In the genomic region with DNA sequence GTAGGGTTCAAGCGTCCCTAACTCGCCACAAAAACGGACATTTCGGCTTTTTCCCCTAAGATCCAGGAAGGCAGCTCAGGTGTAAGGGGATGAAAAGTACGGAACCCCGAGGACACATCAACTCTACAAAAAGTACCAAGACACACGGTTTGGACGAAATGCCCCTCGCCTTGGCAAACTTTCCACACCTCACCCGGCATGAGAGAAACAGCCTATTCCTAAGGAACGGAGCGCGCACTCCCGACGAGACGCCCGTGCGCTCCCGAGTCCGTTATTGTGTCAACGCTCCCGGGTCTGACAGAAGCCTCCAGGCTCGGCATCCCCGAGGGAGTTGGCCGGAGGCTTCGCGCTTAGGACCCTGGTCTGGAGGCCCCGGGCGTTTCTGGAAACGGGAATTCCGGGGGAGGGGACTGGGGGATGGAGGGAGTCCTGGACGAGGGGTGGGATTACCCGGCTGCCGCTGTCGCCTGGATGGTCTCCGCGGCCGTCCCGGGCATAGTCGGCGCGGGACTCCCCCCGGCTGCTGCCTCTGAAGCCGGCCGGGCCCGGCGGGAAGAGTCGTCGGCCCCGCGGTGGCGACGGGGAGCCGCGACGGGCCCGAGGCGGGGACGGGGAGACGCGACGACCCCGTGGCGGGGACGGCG, we compare ENCODE assay signal across 1 cellular context.
A peak's percentile ranks its signal among the peaks of the same experiment; 100 is the strongest.
TF ChIP-seq lines count a peak whose summit lies in the region.

No MANE protein-coding gene starts in this region.

TF ChIP-seq in HepG2, 621 proteins besides CTCF, POLR2A, EP300 and RAD21 (continued from another document and continues in another):
- TF ChIP-seq ZNF615 (CRISPR knock-in tag; IDR thresholded peaks at IDR 0.05; ENCODE audit: borderline replicate concordance), result no peak
- TF ChIP-seq TSC22D2 (CRISPR knock-in tag; IDR thresholded peaks at IDR 0.05; ENCODE audit: borderline replicate concordance), result no peak
- TF ChIP-seq TAF1 (CRISPR knock-in tag; IDR thresholded peaks at IDR 0.05), result no peak; the same call in none of the 2 replicates
- TF ChIP-seq TGIF2 (CRISPR knock-in tag; IDR thresholded peaks at IDR 0.05), result peak; percentile 54; the same call in 1 of the 2 replicates
- TF ChIP-seq ZSCAN30 (CRISPR knock-in tag; IDR thresholded peaks at IDR 0.05), result no peak
- TF ChIP-seq GABPA (IDR thresholded peaks at IDR 0.05; ENCODE audit: low read depth, low read length), result no peak
- TF ChIP-seq GABPA (CRISPR knock-in tag; IDR thresholded peaks at IDR 0.05; ENCODE audit: low read depth), result no peak
- no peak for TF ChIP-seq ZNF567 (CRISPR knock-in tag; IDR thresholded peaks at IDR 0.05; ENCODE audit: borderline replicate concordance)
- TF ChIP-seq, protein P1, sequence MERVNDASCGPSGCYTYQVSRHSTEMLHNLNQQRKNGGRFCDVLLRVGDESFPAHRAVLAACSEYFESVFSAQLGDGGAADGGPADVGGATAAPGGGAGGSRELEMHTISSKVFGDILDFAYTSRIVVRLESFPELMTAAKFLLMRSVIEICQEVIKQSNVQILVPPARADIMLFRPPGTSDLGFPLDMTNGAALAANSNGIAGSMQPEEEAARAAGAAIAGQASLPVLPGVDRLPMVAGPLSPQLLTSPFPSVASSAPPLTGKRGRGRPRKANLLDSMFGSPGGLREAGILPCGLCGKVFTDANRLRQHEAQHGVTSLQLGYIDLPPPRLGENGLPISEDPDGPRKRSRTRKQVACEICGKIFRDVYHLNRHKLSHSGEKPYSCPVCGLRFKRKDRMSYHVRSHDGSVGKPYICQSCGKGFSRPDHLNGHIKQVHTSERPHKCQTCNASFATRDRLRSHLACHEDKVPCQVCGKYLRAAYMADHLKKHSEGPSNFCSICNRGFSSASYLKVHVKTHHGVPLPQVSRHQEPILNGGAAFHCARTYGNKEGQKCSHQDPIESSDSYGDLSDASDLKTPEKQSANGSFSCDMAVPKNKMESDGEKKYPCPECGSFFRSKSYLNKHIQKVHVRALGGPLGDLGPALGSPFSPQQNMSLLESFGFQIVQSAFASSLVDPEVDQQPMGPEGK (CRISPR knock-in tag; IDR thresholded peaks at IDR 0.05), result no peak
- TF ChIP-seq, protein P2, sequence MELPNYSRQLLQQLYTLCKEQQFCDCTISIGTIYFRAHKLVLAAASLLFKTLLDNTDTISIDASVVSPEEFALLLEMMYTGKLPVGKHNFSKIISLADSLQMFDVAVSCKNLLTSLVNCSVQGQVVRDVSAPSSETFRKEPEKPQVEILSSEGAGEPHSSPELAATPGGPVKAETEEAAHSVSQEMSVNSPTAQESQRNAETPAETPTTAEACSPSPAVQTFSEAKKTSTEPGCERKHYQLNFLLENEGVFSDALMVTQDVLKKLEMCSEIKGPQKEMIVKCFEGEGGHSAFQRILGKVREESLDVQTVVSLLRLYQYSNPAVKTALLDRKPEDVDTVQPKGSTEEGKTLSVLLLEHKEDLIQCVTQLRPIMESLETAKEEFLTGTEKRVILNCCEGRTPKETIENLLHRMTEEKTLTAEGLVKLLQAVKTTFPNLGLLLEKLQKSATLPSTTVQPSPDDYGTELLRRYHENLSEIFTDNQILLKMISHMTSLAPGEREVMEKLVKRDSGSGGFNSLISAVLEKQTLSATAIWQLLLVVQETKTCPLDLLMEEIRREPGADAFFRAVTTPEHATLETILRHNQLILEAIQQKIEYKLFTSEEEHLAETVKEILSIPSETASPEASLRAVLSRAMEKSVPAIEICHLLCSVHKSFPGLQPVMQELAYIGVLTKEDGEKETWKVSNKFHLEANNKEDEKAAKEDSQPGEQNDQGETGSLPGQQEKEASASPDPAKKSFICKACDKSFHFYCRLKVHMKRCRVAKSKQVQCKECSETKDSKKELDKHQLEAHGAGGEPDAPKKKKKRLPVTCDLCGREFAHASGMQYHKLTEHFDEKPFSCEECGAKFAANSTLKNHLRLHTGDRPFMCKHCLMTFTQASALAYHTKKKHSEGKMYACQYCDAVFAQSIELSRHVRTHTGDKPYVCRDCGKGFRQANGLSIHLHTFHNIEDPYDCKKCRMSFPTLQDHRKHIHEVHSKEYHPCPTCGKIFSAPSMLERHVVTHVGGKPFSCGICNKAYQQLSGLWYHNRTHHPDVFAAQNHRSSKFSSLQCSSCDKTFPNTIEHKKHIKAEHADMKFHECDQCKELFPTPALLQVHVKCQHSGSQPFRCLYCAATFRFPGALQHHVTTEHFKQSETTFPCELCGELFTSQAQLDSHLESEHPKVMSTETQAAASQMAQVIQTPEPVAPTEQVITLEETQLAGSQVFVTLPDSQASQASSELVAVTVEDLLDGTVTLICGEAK (IDR thresholded peaks at IDR 0.05), result no peak
- TF ChIP-seq, protein P2 (CRISPR knock-in tag; IDR thresholded peaks at IDR 0.05), result peak; percentile 39; the same call in 1 of the 2 replicates
- no peak for TF ChIP-seq FOXJ3 (CRISPR knock-in tag; IDR thresholded peaks at IDR 0.05; ENCODE audit: borderline replicate concordance)
- 0 out of 2 replicates have a peak, but pooled peaks have one; percentile 21 for TF ChIP-seq MED1 (CRISPR knock-in tag; IDR thresholded peaks at IDR 0.05)
- TF ChIP-seq ZEB1 (IDR thresholded peaks at IDR 0.05; ENCODE audit: insufficient replicate concordance, low read depth), result no peak
- no peak for TF ChIP-seq NFIB (CRISPR knock-in tag; IDR thresholded peaks at IDR 0.05; ENCODE audit: borderline replicate concordance)
- no peak for TF ChIP-seq TCF7 (IDR thresholded peaks at IDR 0.05; ENCODE audit: low read depth)
- TF ChIP-seq KDM5B (CRISPR knock-in tag; IDR thresholded peaks at IDR 0.05; ENCODE audit: borderline replicate concordance), result peak; percentile 27; the same call in 1 of the 2 replicates
- TF ChIP-seq ZNF850 (CRISPR knock-in tag; conservative IDR thresholded peaks at IDR 0.05), result no peak
- TF ChIP-seq RCOR2 (CRISPR knock-in tag; IDR thresholded peaks at IDR 0.05), result no peak
- no peak for TF ChIP-seq RFXAP (CRISPR knock-in tag; IDR thresholded peaks at IDR 0.05; ENCODE audit: borderline replicate concordance)
- TF ChIP-seq, protein P3, sequence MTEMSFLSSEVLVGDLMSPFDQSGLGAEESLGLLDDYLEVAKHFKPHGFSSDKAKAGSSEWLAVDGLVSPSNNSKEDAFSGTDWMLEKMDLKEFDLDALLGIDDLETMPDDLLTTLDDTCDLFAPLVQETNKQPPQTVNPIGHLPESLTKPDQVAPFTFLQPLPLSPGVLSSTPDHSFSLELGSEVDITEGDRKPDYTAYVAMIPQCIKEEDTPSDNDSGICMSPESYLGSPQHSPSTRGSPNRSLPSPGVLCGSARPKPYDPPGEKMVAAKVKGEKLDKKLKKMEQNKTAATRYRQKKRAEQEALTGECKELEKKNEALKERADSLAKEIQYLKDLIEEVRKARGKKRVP (CRISPR knock-in tag; IDR thresholded peaks at IDR 0.05), result 0 out of 4 replicates have a peak, but pooled peaks of 1 of the 2 experiments have one; percentile 49
- peak; percentile 43 for TF ChIP-seq HNRNPLL (IDR thresholded peaks at IDR 0.05; ENCODE audit: low read depth, low read length, poor library complexity, severe bottlenecking)
- TF ChIP-seq CENPT (CRISPR knock-in tag; IDR thresholded peaks at IDR 0.05; ENCODE audit: low read depth), result no peak
- TF ChIP-seq ZNF547 (CRISPR knock-in tag; IDR thresholded peaks at IDR 0.05), result peak; percentile 33
- no peak for TF ChIP-seq FIP1L1 (IDR thresholded peaks at IDR 0.05; ENCODE audit: borderline replicate concordance, insufficient read depth, low read depth, low read length)
- no peak for TF ChIP-seq SMARCC2 (IDR thresholded peaks at IDR 0.05)
- TF ChIP-seq, protein P4, sequence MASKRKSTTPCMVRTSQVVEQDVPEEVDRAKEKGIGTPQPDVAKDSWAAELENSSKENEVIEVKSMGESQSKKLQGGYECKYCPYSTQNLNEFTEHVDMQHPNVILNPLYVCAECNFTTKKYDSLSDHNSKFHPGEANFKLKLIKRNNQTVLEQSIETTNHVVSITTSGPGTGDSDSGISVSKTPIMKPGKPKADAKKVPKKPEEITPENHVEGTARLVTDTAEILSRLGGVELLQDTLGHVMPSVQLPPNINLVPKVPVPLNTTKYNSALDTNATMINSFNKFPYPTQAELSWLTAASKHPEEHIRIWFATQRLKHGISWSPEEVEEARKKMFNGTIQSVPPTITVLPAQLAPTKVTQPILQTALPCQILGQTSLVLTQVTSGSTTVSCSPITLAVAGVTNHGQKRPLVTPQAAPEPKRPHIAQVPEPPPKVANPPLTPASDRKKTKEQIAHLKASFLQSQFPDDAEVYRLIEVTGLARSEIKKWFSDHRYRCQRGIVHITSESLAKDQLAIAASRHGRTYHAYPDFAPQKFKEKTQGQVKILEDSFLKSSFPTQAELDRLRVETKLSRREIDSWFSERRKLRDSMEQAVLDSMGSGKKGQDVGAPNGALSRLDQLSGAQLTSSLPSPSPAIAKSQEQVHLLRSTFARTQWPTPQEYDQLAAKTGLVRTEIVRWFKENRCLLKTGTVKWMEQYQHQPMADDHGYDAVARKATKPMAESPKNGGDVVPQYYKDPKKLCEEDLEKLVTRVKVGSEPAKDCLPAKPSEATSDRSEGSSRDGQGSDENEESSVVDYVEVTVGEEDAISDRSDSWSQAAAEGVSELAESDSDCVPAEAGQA (IDR thresholded peaks at IDR 0.05; ENCODE audit: low read depth), result no peak
- TF ChIP-seq, protein P4 (CRISPR knock-in tag; IDR thresholded peaks at IDR 0.05; ENCODE audit: borderline replicate concordance), result no peak
- no peak for TF ChIP-seq ATM (IDR thresholded peaks at IDR 0.05; ENCODE audit: borderline replicate concordance)
- no peak for TF ChIP-seq GATA4 (IDR thresholded peaks at IDR 0.05; ENCODE audit: borderline replicate concordance, low read depth)
- TF ChIP-seq MED13 (CRISPR knock-in tag; IDR thresholded peaks at IDR 0.05), result no peak
- TF ChIP-seq EEA1 (CRISPR knock-in tag; IDR thresholded peaks at IDR 0.05; ENCODE audit: borderline replicate concordance), result 0 out of 2 replicates have a peak, but pooled peaks have one; percentile 46
- TF ChIP-seq FOXC1 (CRISPR knock-in tag; IDR thresholded peaks at IDR 0.05; ENCODE audit: borderline replicate concordance), result peak; percentile 37; the same call in 1 of the 2 replicates
- TF ChIP-seq TRIM24 (CRISPR knock-in tag; IDR thresholded peaks at IDR 0.05), result no peak
- no peak for TF ChIP-seq CREM (IDR thresholded peaks at IDR 0.05)
- TF ChIP-seq CREM (CRISPR knock-in tag; IDR thresholded peaks at IDR 0.05), result no peak
- TF ChIP-seq, protein P5, sequence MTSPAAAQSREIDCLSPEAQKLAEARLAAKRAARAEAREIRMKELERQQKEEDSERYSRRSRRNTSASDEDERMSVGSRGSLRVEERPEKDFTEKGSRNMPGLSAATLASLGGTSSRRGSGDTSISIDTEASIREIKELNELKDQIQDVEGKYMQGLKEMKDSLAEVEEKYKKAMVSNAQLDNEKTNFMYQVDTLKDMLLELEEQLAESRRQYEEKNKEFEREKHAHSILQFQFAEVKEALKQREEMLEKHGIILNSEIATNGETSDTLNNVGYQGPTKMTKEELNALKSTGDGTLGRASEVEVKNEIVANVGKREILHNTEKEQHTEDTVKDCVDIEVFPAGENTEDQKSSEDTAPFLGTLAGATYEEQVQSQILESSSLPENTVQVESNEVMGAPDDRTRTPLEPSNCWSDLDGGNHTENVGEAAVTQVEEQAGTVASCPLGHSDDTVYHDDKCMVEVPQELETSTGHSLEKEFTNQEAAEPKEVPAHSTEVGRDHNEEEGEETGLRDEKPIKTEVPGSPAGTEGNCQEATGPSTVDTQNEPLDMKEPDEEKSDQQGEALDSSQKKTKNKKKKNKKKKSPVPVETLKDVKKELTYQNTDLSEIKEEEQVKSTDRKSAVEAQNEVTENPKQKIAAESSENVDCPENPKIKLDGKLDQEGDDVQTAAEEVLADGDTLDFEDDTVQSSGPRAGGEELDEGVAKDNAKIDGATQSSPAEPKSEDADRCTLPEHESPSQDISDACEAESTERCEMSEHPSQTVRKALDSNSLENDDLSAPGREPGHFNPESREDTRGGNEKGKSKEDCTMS (CRISPR knock-in tag; conservative IDR thresholded peaks at IDR 0.05), result no peak
- no peak for TF ChIP-seq CENPX (CRISPR knock-in tag; IDR thresholded peaks at IDR 0.05)
- TF ChIP-seq ZNF329 (CRISPR knock-in tag; IDR thresholded peaks at IDR 0.05; ENCODE audit: low read depth), result no peak
- TF ChIP-seq ZNF496 (CRISPR knock-in tag; IDR thresholded peaks at IDR 0.05; ENCODE audit: insufficient replicate concordance), result no peak
- TF ChIP-seq SIX4 (CRISPR knock-in tag; IDR thresholded peaks at IDR 0.05), result no peak
- TF ChIP-seq NFATC3 (CRISPR knock-in tag; IDR thresholded peaks at IDR 0.05), result peak; percentile 21; the same call in 1 of the 2 replicates
- TF ChIP-seq SMARCE1 (IDR thresholded peaks at IDR 0.05; ENCODE audit: borderline replicate concordance), result no peak
